In genomic region chr13:114090476-114090875, GRCh38 we compare ENCODE assay signal across 13 cellular contexts. TPM values are rescaled to one million over a fixed set of nuclear protein-coding genes. Genes with fewer than 3 reads are reported as not detected.
DNase-seq lines count a peak whose midpoint lies in the region; ATAC-seq and TF ChIP-seq lines count a peak whose summit lies in the region.
"Had no signal": no experiment of that assay in that cellular context is flagged by ENCODE, and none has a peak within 500 bp of the region (broad histone marks: within the 10 kb centered on the region; RNA-seq: fewer than 3 reads in every experiment).

No MANE protein-coding gene starts in this region.

- H2BK12ac ChIP-seq in mesenchymal stem cell (ENCODE audit: low read length in 2 of 2), result no peak overlapping the region

- H3K9me3 ChIP-seq in WERI-Rb-1 (ENCODE audit: severe bottlenecking), result peaks cover 34% of the 10 kb centered on the region
- peaks cover 8% of the 10 kb centered on the region for H3K9me3 ChIP-seq in mesenchymal stem cell (ENCODE audit: control insufficient read depth, low read length)
- H3K9me3 ChIP-seq in osteoblast (ENCODE audit: low read depth, low read length), result no peaks in the 10 kb centered on the region

- no peak overlapping the region for H3K9ac ChIP-seq in mesenchymal stem cell (ENCODE audit: low read length)

- peak overlapping the region; percentile 65 to 89 for H3K27ac Mint-ChIP-seq in stimulated activated naive CD8-positive, alpha-beta T cell treated with anti-CD3 and anti-CD28 coated beads, Interleukin-15, amount 100 ng/mL, for 72 hours
- H3K27ac Mint-ChIP-seq: activated T-helper 2 cell treated with anti-CD3 and anti-CD28 coated beads, Interferon-gamma antibody, Interleukin-2, Interleukin-4, amounts not matched to agents 10 μg/mL and 5 μg/mL and 100 μg/mL, durations not matched to agents 14 hours and 24 hours and 36 hours had no signal

- peak; percentile 12 for DNase-seq in left cardiac atrium
- DNase-seq in left ventricle myocardium superior, result no peak
- peak; percentile 6 for DNase-seq in WERI-Rb-1
- no peak for DNase-seq in mesenchymal stem cell
- no peak for DNase-seq in stimulated activated naive CD8-positive, alpha-beta T cell treated with anti-CD3 and anti-CD28 coated beads, Interleukin-15, amount 100 ng/mL, for 72 hours
- no peak for DNase-seq in osteoblast (ENCODE audit: insufficient read length, low spot score, missing footprints)
- DNase-seq: AML-193, DMS153, NCI-H82 had no signal

- H2AK5ac ChIP-seq in mesenchymal stem cell (ENCODE audit: low read length, severe bottlenecking), result peak overlapping the region; percentile 85

- intact Hi-C loops in left cardiac atrium (cut with DNase I) (no loop called here), left ventricle myocardium superior (cut with micrococcal nuclease) (no loop called here)

- H3K4me2 ChIP-seq in mesenchymal stem cell (ENCODE audit: low read length, poor library complexity, severe bottlenecking) (no peak overlapping the region), osteoblast (ENCODE audit: insufficient read depth, low read length) (no peak overlapping the region)

- ATAC-seq in left cardiac atrium, result no peak
- no peak for ATAC-seq in left ventricle myocardium superior
- ATAC-seq in stimulated activated naive CD8-positive, alpha-beta T cell treated with anti-CD3 and anti-CD28 coated beads, Interleukin-15, amount 100 ng/mL, for 72 hours, result peak; percentile 78
- no peak for ATAC-seq in GM21360 (IDR thresholded peaks at IDR 0.05; ENCODE audit: unreplicated experiment)
- no peak for ATAC-seq in GM21529 (IDR thresholded peaks at IDR 0.05; ENCODE audit: unreplicated experiment)

- peaks cover 83% of the 10 kb centered on the region for H3K79me2 ChIP-seq in osteoblast (ENCODE audit: insufficient read depth, low read length)

- H2AFZ ChIP-seq in mesenchymal stem cell (ENCODE audit: low read depth, low read length) (no peak overlapping the region), osteoblast (ENCODE audit: low read length) (no peak overlapping the region)

- no peak overlapping the region for H4K8ac ChIP-seq in mesenchymal stem cell (ENCODE audit: low read length)

- H3K4me3 Mint-ChIP-seq in stimulated activated naive CD8-positive, alpha-beta T cell treated with anti-CD3 and anti-CD28 coated beads, Interleukin-15, amount 100 ng/mL, for 72 hours, result peak overlapping the region; percentile 42 to 58

- H2BK15ac ChIP-seq in mesenchymal stem cell (ENCODE audit: low read depth, poor library complexity, severe bottlenecking), result no peak overlapping the region

- H3K9me3 Mint-ChIP-seq in stimulated activated naive CD8-positive, alpha-beta T cell treated with anti-CD3 and anti-CD28 coated beads, Interleukin-15, amount 100 ng/mL, for 72 hours, result peaks cover 27 to 31% of the 10 kb centered on the region in 2 donors

- H3K27me3 Mint-ChIP-seq in stimulated activated naive CD8-positive, alpha-beta T cell treated with anti-CD3 and anti-CD28 coated beads, Interleukin-15, amount 100 ng/mL, for 72 hours, result no peaks in the 10 kb centered on the region

- H3K4me3 ChIP-seq in WERI-Rb-1 (ENCODE audit: low read depth, low read length), result no peak overlapping the region
- no peak overlapping the region for H3K4me3 ChIP-seq in mesenchymal stem cell (ENCODE audit: insufficient read depth in 1 of 2, low read depth in 1 of 2, low read length in 2 of 2)
- H3K4me3 ChIP-seq in osteoblast (ENCODE audit: insufficient read depth, low read length), result no peak overlapping the region
- H3K4me3 ChIP-seq: dorsolateral prefrontal cortex had no signal

- H3K18ac ChIP-seq in mesenchymal stem cell (ENCODE audit: low read depth in 1 of 2, low read length in 2 of 2), result peak overlapping the region in 1 of 2 experiments; percentile 21

- no peaks in the 10 kb centered on the region for H3K36me3 ChIP-seq in WERI-Rb-1
- H3K36me3 ChIP-seq in mesenchymal stem cell (ENCODE audit: control insufficient read depth in 1 of 2, insufficient read depth in 2 of 2, low read depth in 1 of 2, low read length in 2 of 2), result peaks cover 0 to 11% of the 10 kb centered on the region in 2 experiments
- H3K36me3 ChIP-seq in osteoblast (ENCODE audit: insufficient read depth, low read length), result no peaks in the 10 kb centered on the region

- H3K4me1 ChIP-seq in mesenchymal stem cell (ENCODE audit: control insufficient read depth, insufficient read depth, low read depth, low read length), result peaks cover 21% of the 10 kb centered on the region
- no peaks in the 10 kb centered on the region for H3K4me1 ChIP-seq in osteoblast (ENCODE audit: insufficient read depth, low read length)

- 86% methylated on average over 9 of the region's 11 CpGs for WGBS in mesenchymal stem cell

- H3K23ac ChIP-seq in mesenchymal stem cell (ENCODE audit: low read length in 2 of 2), result no peak overlapping the region

- H3K27me3 ChIP-seq in WERI-Rb-1 (ENCODE audit: insufficient read depth, low read depth, severe bottlenecking) (no peaks in the 10 kb centered on the region), mesenchymal stem cell (ENCODE audit: control insufficient read depth in 1 of 2, insufficient read depth in 1 of 2, low read length in 2 of 2) (no peaks in the 10 kb centered on the region), osteoblast (ENCODE audit: insufficient read depth, low read length) (no peaks in the 10 kb centered on the region)
- H3K27me3 ChIP-seq: dorsolateral prefrontal cortex had no signal

- no peak overlapping the region for H2BK5ac ChIP-seq in mesenchymal stem cell (ENCODE audit: low read depth, low read length, poor library complexity, severe bottlenecking)

- H3K27ac ChIP-seq in WERI-Rb-1 (no peak overlapping the region), mesenchymal stem cell (ENCODE audit: low read length, poor library complexity, severe bottlenecking) (no peak overlapping the region), osteoblast (ENCODE audit: low read depth, low read length) (no peak overlapping the region)
- H3K27ac ChIP-seq: dorsolateral prefrontal cortex had no signal

- TF ChIP-seq CTCF in WERI-Rb-1 (IDR thresholded peaks at IDR 0.05; ENCODE audit: low read depth, low read length) (no peak), osteoblast (IDR thresholded peaks at IDR 0.05; ENCODE audit: extremely low read depth, low read depth, low read length) (no peak)

- H3K79me1 ChIP-seq in mesenchymal stem cell (replicated peaks; ENCODE audit: low read length, poor library complexity, severe bottlenecking), result peaks cover 1% of the 10 kb centered on the region

- no peak overlapping the region for H3K14ac ChIP-seq in mesenchymal stem cell (ENCODE audit: low read length in 2 of 2)

- no peak overlapping the region for H3K4ac ChIP-seq in mesenchymal stem cell (ENCODE audit: low read depth in 1 of 2, low read length in 2 of 2)

- peaks cover 41% of the 10 kb centered on the region for H3K4me1 Mint-ChIP-seq in stimulated activated naive CD8-positive, alpha-beta T cell treated with anti-CD3 and anti-CD28 coated beads, Interleukin-15, amount 100 ng/mL, for 72 hours

- peaks cover 28% of the 10 kb centered on the region for H4K20me1 ChIP-seq in osteoblast (ENCODE audit: insufficient read depth, low read length)

- peak overlapping the region; percentile 39 for H4K91ac ChIP-seq in mesenchymal stem cell (ENCODE audit: low read length)

- peak overlapping the region; percentile 49 for H2BK120ac ChIP-seq in mesenchymal stem cell (ENCODE audit: low read depth, low read length)

RNA-seq across cellular contexts. Expression of gene RASA3, which starts 41.9 kb away (rescaled TPM):
- 10 to 100 TPM; 19.9 to 20.1 TPM for total RNA-seq in left cardiac atrium
- total RNA-seq in left ventricle myocardium superior, result 12.3 TPM
- polyA plus RNA-seq in mesenchymal stem cell (2013, experiment 1 of 2), result 44.2 TPM
- 43.9 TPM for polyA plus RNA-seq in mesenchymal stem cell (2013, experiment 2 of 2)
- total RNA-seq in osteoblast, result 40.7 and 41.3 TPM in 2 replicates

Comparison
In these comparisons a context has a peak if more than half of its experiments do, and no peak if none do; other contexts are left out.
1. DNase-seq: peak in left cardiac atrium (single experiment) and WERI-Rb-1 (single experiment); none in left ventricle myocardium superior (single experiment), mesenchymal stem cell (single experiment), stimulated activated naive CD8-positive, alpha-beta T cell treated with anti-CD3 and anti-CD28 coated beads, Interleukin-15, amount 100 ng/mL, for 72 hours (0 of 2) and osteoblast (single experiment).